In genomic region chr5:72115277-72115676, GRCh38 we compare ENCODE assay signal across 2 cellular contexts.
TF ChIP-seq lines count a peak whose summit lies in the region.

No MANE protein-coding gene starts in this region.

TF ChIP-seq in SK-N-SH, 30 proteins besides CTCF, POLR2A, EP300 and RAD21 (continued from another document):
- TF ChIP-seq ZBTB33 (IDR thresholded peaks at IDR 0.05; ENCODE audit: borderline replicate concordance, low read depth): no peak
- TF ChIP-seq EZH2phosphoT487 (IDR thresholded peaks at IDR 0.05; ENCODE audit: borderline replicate concordance, low read depth): no peak

TF ChIP-seq in SK-N-SH treated with all-trans-retinoic acid at 6 μM for 48 hours, 23 proteins besides CTCF, POLR2A, EP300 and RAD21 (continued from another document):
- TF ChIP-seq, protein P1, sequence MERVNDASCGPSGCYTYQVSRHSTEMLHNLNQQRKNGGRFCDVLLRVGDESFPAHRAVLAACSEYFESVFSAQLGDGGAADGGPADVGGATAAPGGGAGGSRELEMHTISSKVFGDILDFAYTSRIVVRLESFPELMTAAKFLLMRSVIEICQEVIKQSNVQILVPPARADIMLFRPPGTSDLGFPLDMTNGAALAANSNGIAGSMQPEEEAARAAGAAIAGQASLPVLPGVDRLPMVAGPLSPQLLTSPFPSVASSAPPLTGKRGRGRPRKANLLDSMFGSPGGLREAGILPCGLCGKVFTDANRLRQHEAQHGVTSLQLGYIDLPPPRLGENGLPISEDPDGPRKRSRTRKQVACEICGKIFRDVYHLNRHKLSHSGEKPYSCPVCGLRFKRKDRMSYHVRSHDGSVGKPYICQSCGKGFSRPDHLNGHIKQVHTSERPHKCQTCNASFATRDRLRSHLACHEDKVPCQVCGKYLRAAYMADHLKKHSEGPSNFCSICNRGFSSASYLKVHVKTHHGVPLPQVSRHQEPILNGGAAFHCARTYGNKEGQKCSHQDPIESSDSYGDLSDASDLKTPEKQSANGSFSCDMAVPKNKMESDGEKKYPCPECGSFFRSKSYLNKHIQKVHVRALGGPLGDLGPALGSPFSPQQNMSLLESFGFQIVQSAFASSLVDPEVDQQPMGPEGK (CRISPR knock-in tag; IDR thresholded peaks at IDR 0.05; ENCODE audit: borderline replicate concordance): no peak
- TF ChIP-seq ZNF8 (CRISPR knock-in tag; IDR thresholded peaks at IDR 0.05): no peak
- no peak for TF ChIP-seq ZNF565 (CRISPR knock-in tag; conservative IDR thresholded peaks at IDR 0.05; ENCODE audit: low read depth)
- no peak for TF ChIP-seq TSHZ2 (CRISPR knock-in tag; IDR thresholded peaks at IDR 0.05)
- no peak for TF ChIP-seq BACH2 (CRISPR knock-in tag; IDR thresholded peaks at IDR 0.05; ENCODE audit: borderline replicate concordance)
- TF ChIP-seq POU6F1 (CRISPR knock-in tag; IDR thresholded peaks at IDR 0.05; ENCODE audit: borderline replicate concordance, low read depth): no peak
- no peak for TF ChIP-seq SNAI2 (CRISPR knock-in tag; IDR thresholded peaks at IDR 0.05)
- TF ChIP-seq ESRRG (CRISPR knock-in tag; IDR thresholded peaks at IDR 0.05): no peak
- no peak for TF ChIP-seq ZNF70 (CRISPR knock-in tag; IDR thresholded peaks at IDR 0.05)
- TF ChIP-seq GLIS3 (CRISPR knock-in tag; IDR thresholded peaks at IDR 0.05): no peak
